In the genomic region with DNA sequence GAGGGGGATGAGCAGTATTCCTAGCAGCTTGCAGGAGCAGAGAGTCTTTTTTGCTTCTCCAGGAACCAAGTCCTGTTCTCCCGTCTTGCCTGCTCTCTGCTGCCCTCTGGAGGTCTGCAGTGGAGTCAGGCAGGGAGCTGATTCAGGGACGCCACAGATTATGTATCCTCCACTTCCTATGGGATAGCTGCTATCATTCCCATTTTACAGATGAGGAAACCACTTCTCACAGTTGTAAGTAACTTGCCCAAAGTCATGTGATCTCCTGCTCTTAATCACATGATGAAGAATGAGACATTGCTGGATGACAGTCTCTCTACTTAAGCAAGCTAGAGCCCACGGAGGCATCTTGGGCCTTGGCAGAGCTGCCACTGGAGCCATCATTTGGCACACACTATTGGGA, we compare ENCODE assay signal across 8 cellular contexts. TPM values are rescaled to one million over a fixed set of nuclear protein-coding genes. Genes with fewer than 3 reads are reported as not detected.
DNase-seq lines count a peak whose midpoint lies in the region; ATAC-seq and TF ChIP-seq lines count a peak whose summit lies in the region.

No MANE protein-coding gene starts in this region.

- H3K27ac ChIP-seq in dorsolateral prefrontal cortex (peak overlapping the region in 1 of 59 donors; percentile 79), lung (ENCODE audit: low read depth in 1 of 2, low read length in 1 of 2) (no peak overlapping the region)

- 35 to 38% methylated on average over 3 of the region's 3 CpGs for WGBS in lung, 2 donors

- H3K36me3 ChIP-seq in H7 (replicated peaks; ENCODE audit: control insufficient read depth, insufficient read depth, low read length) (no peaks in the 10 kb centered on the region), lung (ENCODE audit: control insufficient read depth in 2 of 2, insufficient read depth in 2 of 2, low read length in 2 of 2) (peaks cover 0 to 9% of the 10 kb centered on the region in 2 donors)

- intact Hi-C loops in dorsolateral prefrontal cortex (cut with DNase I), result loop anchor here (5.0 kb wide), 1 partner anchor 83 kb away; no protein-coding TSS in a partner anchor

- ATAC-seq in lung (ENCODE audit: insufficient read depth, low FRiP score) (peak; percentile 90), HG03439 (IDR thresholded peaks at IDR 0.05; ENCODE audit: unreplicated experiment) (no peak)

- H3K9me3 ChIP-seq in lung (ENCODE audit: control insufficient read depth in 2 of 2, insufficient read depth in 1 of 2, low read length in 1 of 2), result no peaks in the 10 kb centered on the region

- H3K4me1 ChIP-seq in lung (ENCODE audit: control insufficient read depth in 2 of 2, insufficient read depth in 2 of 2, low read length in 2 of 2), result no peaks in the 10 kb centered on the region

- H3K4me3 ChIP-seq in H7 (ENCODE audit: insufficient read depth, low read depth, low read length) (no peak overlapping the region), dorsolateral prefrontal cortex (no peak overlapping the region), lung (no peak overlapping the region)

- TF ChIP-seq CTCF in dorsolateral prefrontal cortex (IDR thresholded peaks at IDR 0.05 in 54 of 56, conservative IDR thresholded peaks at IDR 0.05 in 2 of 56; ENCODE audit: low read depth in 1 of 56, partially characterized antibody in 56 of 56) (peak; percentile 66 to 97 (median 92)), lung (IDR thresholded peaks at IDR 0.05; ENCODE audit: control extremely low read depth, extremely low read depth) (peak; percentile 92)

- H3K27me3 ChIP-seq in H7 (ENCODE audit: control insufficient read depth, insufficient read depth, low read length) (no peaks in the 10 kb centered on the region), dorsolateral prefrontal cortex (no peaks in the 10 kb centered on the region), lung (ENCODE audit: control insufficient read depth, insufficient read depth) (no peaks in the 10 kb centered on the region)

- DNase-seq in C1 segment of cervical spinal cord (lab: John Stamatoyannopoulos, UW) (peak in 11 of 14 donors; percentile 4 to 79 (median 51)), H7 (peak; percentile 64), NCI-H69 (lab: John Stamatoyannopoulos, UW) (peak; percentile 52), dorsolateral prefrontal cortex (peak; percentile 66 to 88 (median 74)), lung (ENCODE audit: low spot score) (peak; percentile 76)
- peak; percentile 79 to 84 for DNase-seq in activated CD4-positive, alpha-beta T cell treated with anti-CD3 and anti-CD28 coated beads, Interleukin-2, amount 50 U/mL, for 48 hours
- DNase-seq in stimulated activated CD8-positive, alpha-beta memory T cell treated with anti-CD3 and anti-CD28 coated beads, Interleukin-12 subunit alpha, Interleukin-12 subunit beta, amount 100 ng/mL, for 24 hours (ENCODE audit: extremely low read depth), result peak; percentile 32

RNA-seq across cellular contexts. Expression of gene SLC4A5, which starts 8.3 kb away (rescaled TPM):
- 0.90 and 1.1 TPM in 2 replicates for total RNA-seq in H7 (2014; rRNA removed; shearing (Covaris generic))
- total RNA-seq in dorsolateral prefrontal cortex (10 to 100 TPM in 53 of 120 experiments, 1 to 10 TPM in 67; 1.6 to 26.1 (median 9.6) TPM), lung (1 to 10 TPM; 5.2 to 9.6 TPM)
- polyA plus RNA-seq in lung, result 1 to 10 TPM in 1 of 2 donors, under 1 TPM in 1; 0.85 to 2.5 TPM

RNA-seq across cellular contexts. Expression of gene DCTN1, which starts 45.2 kb away (rescaled TPM):
- 100 and 105 TPM in 2 replicates for total RNA-seq in H7 (2014; rRNA removed; shearing (Covaris generic))
- total RNA-seq in dorsolateral prefrontal cortex, result 100 to 1,000 TPM; 269 to 525 (median 395) TPM
- 100 to 1,000 TPM in 1 of 2 donors, 10 to 100 TPM in 1; 98.4 to 142 TPM for total RNA-seq in lung
- polyA plus RNA-seq in lung, result 100 to 1,000 TPM in 1 of 2 donors, 10 to 100 TPM in 1; 69.9 to 110 TPM
